In genomic region chr7:133911724-133912123, GRCh38 we compare ENCODE assay signal across 28 cellular contexts.
DNase-seq lines count a peak whose midpoint lies in the region; ATAC-seq lines count a peak whose summit lies in the region.
"Had no signal": no experiment of that assay in that cellular context is flagged by ENCODE, and none has a peak within 500 bp of the region (broad histone marks: within the 10 kb centered on the region; RNA-seq: fewer than 3 reads in every experiment).

No MANE protein-coding gene starts in this region.

- intact Hi-C loops in activated CD4-positive, alpha-beta memory T cell treated with anti-CD3 and anti-CD28 coated beads for 36 hours (cut with micrococcal nuclease): no loop called here

- H3K9me3 Mint-ChIP-seq in activated CD4-positive, alpha-beta memory T cell treated with anti-CD3 and anti-CD28 coated beads for 36 hours: no peaks in the 10 kb centered on the region
- H3K9me3 Mint-ChIP-seq in activated CD4-positive, alpha-beta memory T cell treated with anti-CD3 and anti-CD28 coated beads, Interleukin-2, amount 10 ng/mL, durations not matched to agents 7 days and 5 days: no peaks in the 10 kb centered on the region
- H3K9me3 Mint-ChIP-seq in stimulated activated effector memory CD8-positive, alpha-beta T cell treated with anti-CD3 and anti-CD28 coated beads, Interleukin-12 subunit alpha, Interleukin-12 subunit beta, amount 100 ng/mL, for 72 hours: no peaks in the 10 kb centered on the region
- H3K9me3 Mint-ChIP-seq: activated B cell treated with CpG ODN at 0.5 μM for 24 hours; activated CD4-positive, alpha-beta T cell treated with anti-CD3 and anti-CD28 coated beads, Interleukin-2, amount 10 ng/mL, durations not matched to agents 7 days and 5 days; GM23338; memory B cell; nephron progenitor cell had no signal

- CTCF ChIA-PET in activated CD4-positive, alpha-beta memory T cell treated with anti-CD3 and anti-CD28 coated beads for 36 hours (lab: Charles Lee): no interaction called here
- CTCF ChIA-PET in activated CD4-positive, alpha-beta memory T cell treated with anti-CD3 and anti-CD28 coated beads, Interleukin-2, amount 10 ng/mL, durations not matched to agents 7 days and 5 days (lab: Charles Lee): no interaction called here

- ATAC-seq in HG02571 (IDR thresholded peaks at IDR 0.05; ENCODE audit: unreplicated experiment) (peak; percentile 59), HG03095 (IDR thresholded peaks at IDR 0.05; ENCODE audit: unreplicated experiment) (peak; percentile 63)
- ATAC-seq in stimulated activated effector memory CD8-positive, alpha-beta T cell treated with anti-CD3 and anti-CD28 coated beads, Interleukin-12 subunit alpha, Interleukin-12 subunit beta, amount 100 ng/mL, for 72 hours: peak; percentile 74
- ATAC-seq: foreskin keratinocyte, GM23338, left lung had no signal

- no peak overlapping the region for H3K27ac Mint-ChIP-seq in activated CD4-positive, alpha-beta memory T cell treated with anti-CD3 and anti-CD28 coated beads for 36 hours
- H3K27ac Mint-ChIP-seq in activated CD4-positive, alpha-beta memory T cell treated with anti-CD3 and anti-CD28 coated beads, Interleukin-2, amount 10 ng/mL, durations not matched to agents 7 days and 5 days: no peak overlapping the region
- H3K27ac Mint-ChIP-seq in stimulated activated effector memory CD8-positive, alpha-beta T cell treated with anti-CD3 and anti-CD28 coated beads, Interleukin-12 subunit alpha, Interleukin-12 subunit beta, amount 100 ng/mL, for 72 hours: no peak overlapping the region
- H3K27ac Mint-ChIP-seq: activated B cell treated with CpG ODN at 0.5 μM for 24 hours; activated CD4-positive, alpha-beta T cell treated with anti-CD3 and anti-CD28 coated beads, Interleukin-2, amount 10 ng/mL, durations not matched to agents 7 days and 5 days; GM23338; memory B cell; nephron progenitor cell had no signal

- H3K4me1 Mint-ChIP-seq in activated CD4-positive, alpha-beta memory T cell treated with anti-CD3 and anti-CD28 coated beads for 36 hours (ENCODE audit: low read depth): peaks cover 6% of the 10 kb centered on the region
- peaks cover 3% of the 10 kb centered on the region for H3K4me1 Mint-ChIP-seq in activated CD4-positive, alpha-beta memory T cell treated with anti-CD3 and anti-CD28 coated beads, Interleukin-2, amount 10 ng/mL, durations not matched to agents 7 days and 5 days
- no peaks in the 10 kb centered on the region for H3K4me1 Mint-ChIP-seq in stimulated activated effector memory CD8-positive, alpha-beta T cell treated with anti-CD3 and anti-CD28 coated beads, Interleukin-12 subunit alpha, Interleukin-12 subunit beta, amount 100 ng/mL, for 72 hours
- H3K4me1 Mint-ChIP-seq: activated B cell treated with CpG ODN at 0.5 μM for 24 hours; activated CD4-positive, alpha-beta T cell treated with anti-CD3 and anti-CD28 coated beads, Interleukin-2, amount 10 ng/mL, durations not matched to agents 7 days and 5 days; GM23338; memory B cell; nephron progenitor cell had no signal

- DNase-seq in activated CD4-positive, alpha-beta memory T cell treated with anti-CD3 and anti-CD28 coated beads for 36 hours: peak; percentile 9
- DNase-seq in activated CD4-positive, alpha-beta memory T cell treated with anti-CD3 and anti-CD28 coated beads, Interleukin-2, amount 10 ng/mL, durations not matched to agents 7 days and 5 days: no peak
- no peak for DNase-seq in stimulated activated effector memory CD8-positive, alpha-beta T cell treated with anti-CD3 and anti-CD28 coated beads, Interleukin-12 subunit alpha, Interleukin-12 subunit beta, amount 100 ng/mL, for 72 hours (ENCODE audit: low spot score in 2 of 2)
- DNase-seq in DMS53 treated with DMSO at 0.1 percent for 48 hours (lab: John Stamatoyannopoulos, UW; ENCODE audit: unreplicated experiment) (no peak), NCI-H1417 (lab: John Stamatoyannopoulos, UW) (no peak)
- no peak for DNase-seq in activated naive CD4-positive, alpha-beta T cell treated with anti-CD3 and anti-CD28 coated beads, Interleukin-2, amount 50 U/mL, for 16 hours
- DNase-seq: activated B cell treated with CpG ODN at 0.5 μM for 24 hours; activated CD4-positive, alpha-beta T cell treated with anti-CD3 and anti-CD28 coated beads, Interleukin-2, amount 10 ng/mL, durations not matched to agents 7 days and 5 days; activated naive CD4-positive, alpha-beta T cell treated with Interleukin-2 at 50 U/mL for 16 hours; COR-L47; dermis blood vessel endothelial cell; DMS53; esophagus squamous epithelium; foreskin keratinocyte; head of caudate nucleus; KBM-7; left lung; NCI-H1105 treated with DMSO at 0.1 percent for 48 hours; NCI-H1930; NCI-H2171 treated with DMSO at 0.1 percent for 48 hours; NCI-H524; nephron progenitor cell; ovary; stimulated activated naive CD4-positive, alpha-beta T cell had no signal

- H3K36me3 Mint-ChIP-seq in activated CD4-positive, alpha-beta memory T cell treated with anti-CD3 and anti-CD28 coated beads for 36 hours: peaks cover 25% of the 10 kb centered on the region
- peaks cover 2% of the 10 kb centered on the region for H3K36me3 Mint-ChIP-seq in activated CD4-positive, alpha-beta memory T cell treated with anti-CD3 and anti-CD28 coated beads, Interleukin-2, amount 10 ng/mL, durations not matched to agents 7 days and 5 days (ENCODE audit: low read depth)
- no peaks in the 10 kb centered on the region for H3K36me3 Mint-ChIP-seq in stimulated activated effector memory CD8-positive, alpha-beta T cell treated with anti-CD3 and anti-CD28 coated beads, Interleukin-12 subunit alpha, Interleukin-12 subunit beta, amount 100 ng/mL, for 72 hours

- H3K27me3 Mint-ChIP-seq in activated CD4-positive, alpha-beta memory T cell treated with anti-CD3 and anti-CD28 coated beads for 36 hours: no peaks in the 10 kb centered on the region
- H3K27me3 Mint-ChIP-seq in activated CD4-positive, alpha-beta memory T cell treated with anti-CD3 and anti-CD28 coated beads, Interleukin-2, amount 10 ng/mL, durations not matched to agents 7 days and 5 days: no peaks in the 10 kb centered on the region
- H3K27me3 Mint-ChIP-seq: activated B cell treated with CpG ODN at 0.5 μM for 24 hours; activated CD4-positive, alpha-beta T cell treated with anti-CD3 and anti-CD28 coated beads, Interleukin-2, amount 10 ng/mL, durations not matched to agents 7 days and 5 days; memory B cell had no signal

- POLR2A ChIA-PET in activated CD4-positive, alpha-beta memory T cell treated with anti-CD3 and anti-CD28 coated beads for 36 hours (lab: Charles Lee): no interaction called here
- POLR2A ChIA-PET in activated CD4-positive, alpha-beta memory T cell treated with anti-CD3 and anti-CD28 coated beads, Interleukin-2, amount 10 ng/mL, durations not matched to agents 7 days and 5 days (lab: Charles Lee): no interaction called here

- no peak overlapping the region for H3K4me3 Mint-ChIP-seq in activated CD4-positive, alpha-beta memory T cell treated with anti-CD3 and anti-CD28 coated beads for 36 hours
- no peak overlapping the region for H3K4me3 Mint-ChIP-seq in activated CD4-positive, alpha-beta memory T cell treated with anti-CD3 and anti-CD28 coated beads, Interleukin-2, amount 10 ng/mL, durations not matched to agents 7 days and 5 days
- H3K4me3 Mint-ChIP-seq in stimulated activated effector memory CD8-positive, alpha-beta T cell treated with anti-CD3 and anti-CD28 coated beads, Interleukin-12 subunit alpha, Interleukin-12 subunit beta, amount 100 ng/mL, for 72 hours: no peak overlapping the region
- H3K4me3 Mint-ChIP-seq: activated B cell treated with CpG ODN at 0.5 μM for 24 hours; activated CD4-positive, alpha-beta T cell treated with anti-CD3 and anti-CD28 coated beads, Interleukin-2, amount 10 ng/mL, durations not matched to agents 7 days and 5 days; GM23338; memory B cell; nephron progenitor cell had no signal
